8 cellular contexts compared by ENCODE assay signal in the genomic region with DNA sequence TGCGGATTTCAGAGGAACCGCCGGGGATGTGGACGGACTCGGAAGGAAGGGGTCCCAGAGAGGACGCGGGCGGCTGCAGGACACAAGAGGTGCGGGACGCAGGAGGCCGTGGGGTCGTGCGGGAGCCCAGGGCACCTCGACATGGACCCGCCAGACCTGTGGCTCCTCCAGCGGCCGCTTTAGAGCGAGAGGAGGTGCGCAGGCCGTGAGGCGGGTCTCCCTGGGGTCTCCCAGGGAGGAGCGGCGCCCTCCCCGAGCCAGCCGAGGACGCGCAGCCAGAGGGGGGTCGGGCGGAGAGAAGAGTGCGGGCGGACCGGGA. TPM values are rescaled to one million over a fixed set of nuclear protein-coding genes. Genes with fewer than 3 reads are reported as not detected.
DNase-seq lines count a peak whose midpoint lies in the region; ATAC-seq lines count a peak whose summit lies in the region.

No MANE protein-coding gene starts in this region.

- H3K9me3 ChIP-seq in iPS-18a (ENCODE audit: control insufficient read depth, low read depth, low read length): no peaks in the 10 kb centered on the region

- peak overlapping the region; percentile 86 for H3K4me3 ChIP-seq in iPS-18a (ENCODE audit: low read length)

- H3K9me3 Mint-ChIP-seq in activated naive CD4-positive, alpha-beta T cell treated with anti-CD3 and anti-CD28 coated beads for 36 hours: no peaks in the 10 kb centered on the region
- H3K9me3 Mint-ChIP-seq in stimulated activated naive CD8-positive, alpha-beta T cell treated with anti-CD3 and anti-CD28 coated beads, Interleukin-15, amount 100 ng/mL, for 72 hours: no peaks in the 10 kb centered on the region

- peak; percentile 1 for ATAC-seq in GM18520 (IDR thresholded peaks at IDR 0.05; ENCODE audit: unreplicated experiment)
- peak; percentile 15 for ATAC-seq in HG03045 (IDR thresholded peaks at IDR 0.05; ENCODE audit: unreplicated experiment)
- ATAC-seq in stimulated activated naive CD8-positive, alpha-beta T cell treated with anti-CD3 and anti-CD28 coated beads, Interleukin-15, amount 100 ng/mL, for 72 hours: no peak
- no peak for ATAC-seq in HG02981 (IDR thresholded peaks at IDR 0.05; ENCODE audit: unreplicated experiment)

- H3K27me3 Mint-ChIP-seq in activated naive CD4-positive, alpha-beta T cell treated with anti-CD3 and anti-CD28 coated beads for 36 hours (ENCODE audit: low read depth): no peaks in the 10 kb centered on the region
- no peaks in the 10 kb centered on the region for H3K27me3 Mint-ChIP-seq in stimulated activated naive CD8-positive, alpha-beta T cell treated with anti-CD3 and anti-CD28 coated beads, Interleukin-15, amount 100 ng/mL, for 72 hours

- peak overlapping the region; percentile 78 for H3K9ac ChIP-seq in iPS-18a (ENCODE audit: low read length)

- H3K4me1 Mint-ChIP-seq in activated naive CD4-positive, alpha-beta T cell treated with anti-CD3 and anti-CD28 coated beads for 36 hours (ENCODE audit: low read depth): peaks cover 18% of the 10 kb centered on the region
- peaks cover 30% of the 10 kb centered on the region for H3K4me1 Mint-ChIP-seq in stimulated activated naive CD8-positive, alpha-beta T cell treated with anti-CD3 and anti-CD28 coated beads, Interleukin-15, amount 100 ng/mL, for 72 hours

- H3K36me3 ChIP-seq in iPS-18a (ENCODE audit: control insufficient read depth, low read depth, low read length): no peaks in the 10 kb centered on the region

- H3K4me3 Mint-ChIP-seq in activated naive CD4-positive, alpha-beta T cell treated with anti-CD3 and anti-CD28 coated beads for 36 hours: peak overlapping the region; percentile 90
- peak overlapping the region; percentile 91 to 94 for H3K4me3 Mint-ChIP-seq in stimulated activated naive CD8-positive, alpha-beta T cell treated with anti-CD3 and anti-CD28 coated beads, Interleukin-15, amount 100 ng/mL, for 72 hours

- CTCF ChIA-PET in activated naive CD4-positive, alpha-beta T cell treated with anti-CD3 and anti-CD28 coated beads for 36 hours (lab: Charles Lee): interaction anchor here (1.3 kb wide), 1 partner anchor 15 kb away, joined by 5 read pairs; no protein-coding TSS in a partner anchor

- no peak for DNase-seq in activated naive CD4-positive, alpha-beta T cell treated with anti-CD3 and anti-CD28 coated beads for 36 hours
- DNase-seq in stimulated activated naive CD8-positive, alpha-beta T cell treated with anti-CD3 and anti-CD28 coated beads, Interleukin-15, amount 100 ng/mL, for 72 hours: no peak
- no peak for DNase-seq in putamen (ENCODE audit: low spot score)
- no peak for DNase-seq in effector CD8-positive, alpha-beta T cell (lab: John Stamatoyannopoulos, UW)

- no peaks in the 10 kb centered on the region for H3K27me3 ChIP-seq in iPS-18a (ENCODE audit: control insufficient read depth, insufficient read depth, low read length)

- H3K27ac ChIP-seq in iPS-18a (ENCODE audit: low read length): peak overlapping the region; percentile 45

- no peaks in the 10 kb centered on the region for H3K36me3 Mint-ChIP-seq in activated naive CD4-positive, alpha-beta T cell treated with anti-CD3 and anti-CD28 coated beads for 36 hours (ENCODE audit: low read depth)

- H3K27ac Mint-ChIP-seq in activated naive CD4-positive, alpha-beta T cell treated with anti-CD3 and anti-CD28 coated beads for 36 hours: peak overlapping the region; percentile 65
- H3K27ac Mint-ChIP-seq in stimulated activated naive CD8-positive, alpha-beta T cell treated with anti-CD3 and anti-CD28 coated beads, Interleukin-15, amount 100 ng/mL, for 72 hours: peak overlapping the region; percentile 52 to 92

- intact Hi-C loops in activated naive CD4-positive, alpha-beta T cell treated with anti-CD3 and anti-CD28 coated beads for 36 hours (cut with micrococcal nuclease): loop anchor here (1.0 to 10.0 kb wide), 9 partner anchors 7 to 750 kb away; partner anchors contain the start of genes ELOB, THOC6 and TRAF7

- no peaks in the 10 kb centered on the region for H3K4me1 ChIP-seq in iPS-18a (ENCODE audit: control insufficient read depth, low read depth, low read length)

RNA-seq across cellular contexts. Expression of gene FLYWCH1, which starts 6.8 kb away (rescaled TPM):
- total RNA-seq in activated naive CD4-positive, alpha-beta T cell treated with anti-CD3 and anti-CD28 coated beads for 36 hours: 10 to 100 TPM; 33.5 to 35.4 TPM

RNA-seq across cellular contexts. Expression of gene FLYWCH2, which starts 21.9 kb away (rescaled TPM):
- 10 to 100 TPM; 12.7 to 15.2 TPM for total RNA-seq in activated naive CD4-positive, alpha-beta T cell treated with anti-CD3 and anti-CD28 coated beads for 36 hours

RNA-seq across cellular contexts. Expression of gene PRSS22, which starts 46.9 kb away (rescaled TPM):
- not detected for total RNA-seq in activated naive CD4-positive, alpha-beta T cell treated with anti-CD3 and anti-CD28 coated beads for 36 hours

RNA-seq across cellular contexts. Expression of gene KREMEN2, which starts 59.2 kb away (rescaled TPM):
- not detected for total RNA-seq in activated naive CD4-positive, alpha-beta T cell treated with anti-CD3 and anti-CD28 coated beads for 36 hours

Comparison
In these comparisons a context has a peak if more than half of its experiments do, and no peak if none do; other contexts are left out.
1. ATAC-seq: peak in GM18520 (single experiment) and HG03045 (single experiment); none in stimulated activated naive CD8-positive, alpha-beta T cell treated with anti-CD3 and anti-CD28 coated beads, Interleukin-15, amount 100 ng/mL, for 72 hours (single experiment) and HG02981 (single experiment).